ENCODE assay signal across 26 cellular contexts in the genomic region with DNA sequence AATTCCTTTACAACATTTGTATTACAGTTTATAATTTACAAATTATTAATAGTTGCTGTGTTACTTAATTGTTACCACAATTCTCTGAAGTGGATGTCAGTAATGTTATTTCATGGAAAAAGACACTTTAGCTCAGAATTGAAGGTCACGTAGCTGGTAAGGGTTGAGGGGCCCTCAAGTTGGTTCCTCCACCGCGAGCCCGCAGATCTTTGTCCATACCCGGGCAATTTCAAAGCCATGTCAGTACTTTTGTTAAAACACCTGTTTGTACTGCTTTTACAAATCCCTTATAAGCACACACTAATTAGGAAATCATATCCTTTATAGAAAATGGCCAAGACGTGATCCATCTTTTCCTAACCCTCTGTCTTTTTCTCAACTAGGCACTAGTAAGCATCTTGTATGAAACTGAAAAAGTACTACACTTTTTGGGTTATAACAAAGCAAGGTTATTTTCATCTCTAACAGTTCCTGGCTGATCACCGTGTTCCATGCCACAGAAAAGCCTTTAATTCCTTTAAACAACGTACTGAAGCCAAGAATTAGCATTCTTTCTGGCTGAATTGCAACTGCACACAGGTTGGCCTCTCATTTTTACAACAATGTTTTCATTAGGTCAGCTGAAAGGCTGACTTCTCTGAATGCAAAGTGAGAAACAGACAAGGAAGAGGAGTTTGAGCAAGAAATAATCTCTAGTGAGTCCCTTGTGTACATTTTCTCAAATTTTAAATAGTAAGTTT.
DNase-seq lines count a peak whose midpoint lies in the region; ATAC-seq and TF ChIP-seq lines count a peak whose summit lies in the region.
"Had no signal": no experiment of that assay in that cellular context is flagged by ENCODE, and none has a peak within 500 bp of the region (broad histone marks: within the 10 kb centered on the region; RNA-seq: fewer than 3 reads in every experiment).

No MANE protein-coding gene starts in this region.

- no peak overlapping the region for H2AFZ ChIP-seq in mesenchymal stem cell (ENCODE audit: low read depth, low read length)
- H2AFZ ChIP-seq: parathyroid adenoma had no signal

- no peak overlapping the region for H3K4me2 ChIP-seq in mesenchymal stem cell (ENCODE audit: low read length, poor library complexity, severe bottlenecking)

- 61 to 68% methylated on average over 6 to 8 of the region's 8 CpGs for WGBS in gastroesophageal sphincter (ENCODE audit: low coverage in 1 of 2), 2 donors
- 93% methylated on average over 8 of the region's 8 CpGs for WGBS in mesenchymal stem cell

- H3K4me1 ChIP-seq in gastroesophageal sphincter (peaks cover 0 to 60% (median 10%) of the 10 kb centered on the region in 3 donors), mesenchymal stem cell (ENCODE audit: control insufficient read depth, insufficient read depth, low read depth, low read length) (no peaks in the 10 kb centered on the region)
- H3K4me1 ChIP-seq: Caco-2, parathyroid adenoma, right lobe of liver had no signal

- no peak for TF ChIP-seq CTCF in gastroesophageal sphincter (IDR thresholded peaks at IDR 0.05)

- TF ChIP-seq EP300 in gastroesophageal sphincter (IDR thresholded peaks at IDR 0.05): no peak

- peak; percentile 86 for ATAC-seq in gastroesophageal sphincter
- ATAC-seq: HCT116, left colon, right lobe of liver had no signal

- H3K27ac ChIP-seq in gastroesophageal sphincter: peak overlapping the region; percentile 78 to 96 (median 84)
- no peak overlapping the region for H3K27ac ChIP-seq in mesenchymal stem cell (ENCODE audit: low read length, poor library complexity, severe bottlenecking)
- H3K27ac ChIP-seq: parathyroid adenoma, right lobe of liver had no signal

- no peak overlapping the region for H2BK5ac ChIP-seq in mesenchymal stem cell (ENCODE audit: low read depth, low read length, poor library complexity, severe bottlenecking)

- no peak overlapping the region for H2AK5ac ChIP-seq in mesenchymal stem cell (ENCODE audit: low read length, severe bottlenecking)

- no peaks in the 10 kb centered on the region for H3K36me3 ChIP-seq in gastroesophageal sphincter
- H3K36me3 ChIP-seq in mesenchymal stem cell (ENCODE audit: control insufficient read depth in 1 of 2, insufficient read depth in 2 of 2, low read depth in 1 of 2, low read length in 2 of 2): no peaks in the 10 kb centered on the region
- H3K36me3 ChIP-seq: right lobe of liver had no signal

- no peaks in the 10 kb centered on the region for H3K79me1 ChIP-seq in mesenchymal stem cell (replicated peaks; ENCODE audit: low read length, poor library complexity, severe bottlenecking)

- H4K91ac ChIP-seq in mesenchymal stem cell (ENCODE audit: low read length): no peak overlapping the region

- no peak overlapping the region for H3K4me3 ChIP-seq in gastroesophageal sphincter
- H3K4me3 ChIP-seq in mesenchymal stem cell (ENCODE audit: insufficient read depth in 1 of 2, low read depth in 1 of 2, low read length in 2 of 2): no peak overlapping the region
- H3K4me3 ChIP-seq: right lobe of liver had no signal

- no peak overlapping the region for H3K4ac ChIP-seq in mesenchymal stem cell (ENCODE audit: low read depth in 1 of 2, low read length in 2 of 2)

- peak; percentile 59 for DNase-seq in Ammon's horn (ENCODE audit: low spot score)
- peak; percentile 19 for DNase-seq in astrocyte of the hippocampus (ENCODE audit: low read depth, low spot score)
- peak; percentile 37 for DNase-seq in putamen (ENCODE audit: low spot score)
- DNase-seq in mesenchymal stem cell: no peak
- DNase-seq in stimulated activated CD4-positive, alpha-beta T cell treated with anti-CD3 and anti-CD28 coated beads, Interleukin-2, amount 100 ng/mL, for 48 hours: no peak
- DNase-seq in erythroblast (lab: John Stamatoyannopoulos, UW): no peak
- no peak for DNase-seq in NCI-H1436 treated with DMSO at 0.1 percent for 48 hours (lab: John Stamatoyannopoulos, UW)
- DNase-seq: activated CD4-positive, alpha-beta memory T cell treated with anti-CD3 and anti-CD28 coated beads, Interleukin-2, amount 10 ng/mL, durations not matched to agents 7 days and 5 days; activated CD4-positive, alpha-beta T cell treated with anti-CD3 and anti-CD28 coated beads for 1 hour; activated CD8-positive, alpha-beta memory T cell treated with anti-CD3 and anti-CD28 coated beads, Interleukin-2, amount 50 U/mL, for 48 hours; activated naive CD4-positive, alpha-beta T cell treated with anti-CD3 and anti-CD28 coated beads for 36 hours; amniotic stem cell; Caco-2; DMS79; endodermal cell; GDM1; Karpas-422; left colon; NCI-H1417 treated with DMSO at 0.1 percent for 48 hours; NCI-H2081 treated with DMSO at 0.1 percent for 48 hours; right lobe of liver; SHP77 treated with DMSO at 0.1 percent for 48 hours; trophoblast cell had no signal

- no peak overlapping the region for H3K18ac ChIP-seq in mesenchymal stem cell (ENCODE audit: low read depth in 1 of 2, low read length in 2 of 2)

- no peak overlapping the region for H4K8ac ChIP-seq in mesenchymal stem cell (ENCODE audit: low read length)

- H3K27me3 ChIP-seq in gastroesophageal sphincter (no peaks in the 10 kb centered on the region), mesenchymal stem cell (ENCODE audit: control insufficient read depth in 1 of 2, insufficient read depth in 1 of 2, low read length in 2 of 2) (no peaks in the 10 kb centered on the region)
- H3K27me3 ChIP-seq: right lobe of liver had no signal

- no peak overlapping the region for H3K9ac ChIP-seq in mesenchymal stem cell (ENCODE audit: low read length)
- H3K9ac ChIP-seq: parathyroid adenoma had no signal

- H3K14ac ChIP-seq in mesenchymal stem cell (ENCODE audit: low read length in 2 of 2): no peak overlapping the region

- no peak overlapping the region for H2BK15ac ChIP-seq in mesenchymal stem cell (ENCODE audit: low read depth, poor library complexity, severe bottlenecking)

- no peak overlapping the region for H3K23ac ChIP-seq in mesenchymal stem cell (ENCODE audit: low read length in 2 of 2)

- H3K9me3 ChIP-seq in gastroesophageal sphincter: no peaks in the 10 kb centered on the region
- H3K9me3 ChIP-seq in mesenchymal stem cell (ENCODE audit: control insufficient read depth, low read length): no peaks in the 10 kb centered on the region
- H3K9me3 ChIP-seq: Caco-2, right lobe of liver had no signal

- TF ChIP-seq POLR2A in gastroesophageal sphincter (IDR thresholded peaks at IDR 0.05) (no peak), erythroblast (IDR thresholded peaks at IDR 0.05; ENCODE audit: low read length) (no peak)

- H2BK120ac ChIP-seq in mesenchymal stem cell (ENCODE audit: low read depth, low read length): no peak overlapping the region

- no peak overlapping the region for H2BK12ac ChIP-seq in mesenchymal stem cell (ENCODE audit: low read length in 2 of 2)

Comparison
In these comparisons a context has a peak if more than half of its experiments do, and no peak if none do; other contexts are left out.
1. DNase-seq: peak in Ammon's horn (single experiment), astrocyte of the hippocampus (single experiment) and putamen (single experiment); none in mesenchymal stem cell (single experiment), stimulated activated CD4-positive, alpha-beta T cell treated with anti-CD3 and anti-CD28 coated beads, Interleukin-2, amount 100 ng/mL, for 48 hours (0 of 2), erythroblast (0 of 2) and NCI-H1436 treated with DMSO at 0.1 percent for 48 hours (single experiment).